Comparison of ENCODE assay signal across 34 cellular contexts in the genomic region with DNA sequence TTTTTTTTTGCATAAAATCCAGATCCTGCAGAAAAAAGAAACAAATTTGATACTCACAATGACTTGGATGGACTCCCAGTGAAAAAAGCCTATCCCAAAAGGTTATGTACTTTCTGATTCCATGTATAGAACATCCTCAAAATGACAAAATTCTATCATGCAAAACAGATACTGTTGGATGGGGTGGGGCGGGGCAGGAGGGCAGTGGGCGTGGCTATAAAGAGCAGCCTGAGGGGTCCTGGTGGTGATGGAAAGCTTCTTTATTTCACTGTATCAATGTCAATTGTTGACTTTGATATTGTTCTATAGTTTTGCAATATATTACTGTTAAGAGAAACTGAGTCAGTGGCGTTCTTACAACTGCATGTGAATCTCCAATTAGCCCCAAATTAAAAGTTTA.
"Had no signal": no experiment of that assay in that cellular context is flagged by ENCODE, and none has a peak within 500 bp of the region (broad histone marks: within the 10 kb centered on the region; RNA-seq: fewer than 3 reads in every experiment).

No MANE protein-coding gene starts in this region.

- H3K36me3 ChIP-seq: ascending aorta, cardiac muscle cell, Peyer's patch had no signal

- H3K27ac ChIP-seq: ascending aorta, cardiac muscle cell, Peyer's patch, VCaP had no signal

- ATAC-seq: activated CD8-positive, alpha-beta memory T cell treated with anti-CD3 and anti-CD28 coated beads, Interleukin-2, amount 10 ng/mL, durations not matched to agents 7 days and 5 days; K562; PC-3; SK-N-SH treated with all-trans-retinoic acid at 6 μM for 48 hours had no signal

- H3K4me1 Mint-ChIP-seq: activated CD4-positive, alpha-beta memory T cell treated with anti-CD3 and anti-CD28 coated beads, Interleukin-2, amount 10 ng/mL, durations not matched to agents 7 days and 5 days; activated CD8-positive, alpha-beta memory T cell treated with anti-CD3 and anti-CD28 coated beads, Interleukin-2, amount 10 ng/mL, durations not matched to agents 7 days and 5 days; activated naive CD4-positive, alpha-beta T cell treated with anti-CD3 and anti-CD28 coated beads, Interleukin-2, amount 10 ng/mL, durations not matched to agents 7 days and 5 days; central memory CD8-positive, alpha-beta T cell had no signal

- H3K9me3 Mint-ChIP-seq: activated CD4-positive, alpha-beta memory T cell treated with anti-CD3 and anti-CD28 coated beads, Interleukin-2, amount 10 ng/mL, durations not matched to agents 7 days and 5 days; activated naive CD4-positive, alpha-beta T cell treated with anti-CD3 and anti-CD28 coated beads, Interleukin-2, amount 10 ng/mL, durations not matched to agents 7 days and 5 days had no signal

- H3K9me3 ChIP-seq: ascending aorta, Peyer's patch had no signal

- DNase-seq: activated CD4-positive, alpha-beta memory T cell treated with anti-CD3 and anti-CD28 coated beads, Interleukin-2, amount 10 ng/mL, durations not matched to agents 7 days and 5 days; activated CD4-positive, alpha-beta T cell treated with anti-CD3 and anti-CD28 coated beads for 1 hour; activated CD4-positive, alpha-beta T cell treated with anti-CD3 and anti-CD28 coated beads for 48 hours; activated CD4-positive, CD25-positive, alpha-beta regulatory T cell; activated CD8-positive, alpha-beta memory T cell treated with anti-CD3 and anti-CD28 coated beads for 24 hours; activated CD8-positive, alpha-beta memory T cell treated with anti-CD3 and anti-CD28 coated beads, Interleukin-2, amount 10 ng/mL, durations not matched to agents 7 days and 5 days; activated CD8-positive, alpha-beta memory T cell treated with anti-CD3 and anti-CD28 coated beads, Interleukin-2, amount 50 U/mL, for 48 hours; activated effector memory CD4-positive, alpha-beta T cell treated with Interleukin-2 at 50 U/mL for 16 hours; activated naive CD4-positive, alpha-beta T cell treated with anti-CD3 and anti-CD28 coated beads, Interleukin-2, amount 10 ng/mL, durations not matched to agents 7 days and 5 days; activated T-cell treated with anti-CD3 and anti-CD28 coated beads, Interleukin-2, amount 50 U/mL, for 48 hours; amniotic stem cell; NCI-H1048; NCI-H1436 treated with DMSO at 0.1 percent for 48 hours; NCI-H187; NCI-H2029 treated with DMSO at 0.1 percent for 48 hours; NCI-H2107; NCI-H2171; NCI-H510A; NCI-H774; PC-3; Peyer's patch; RPMI8226; SIG-M5; SW 1271; T-helper 1 cell; T-helper 2 cell; T-helper 9 cell had no signal

- H3K4me3 Mint-ChIP-seq: activated CD4-positive, alpha-beta memory T cell treated with anti-CD3 and anti-CD28 coated beads, Interleukin-2, amount 10 ng/mL, durations not matched to agents 7 days and 5 days; activated CD8-positive, alpha-beta memory T cell treated with anti-CD3 and anti-CD28 coated beads, Interleukin-2, amount 10 ng/mL, durations not matched to agents 7 days and 5 days; activated naive CD4-positive, alpha-beta T cell treated with anti-CD3 and anti-CD28 coated beads, Interleukin-2, amount 10 ng/mL, durations not matched to agents 7 days and 5 days; activated naive CD8-positive, alpha-beta T cell; central memory CD8-positive, alpha-beta T cell had no signal

- H3K36me3 Mint-ChIP-seq: activated CD8-positive, alpha-beta memory T cell treated with anti-CD3 and anti-CD28 coated beads, Interleukin-2, amount 10 ng/mL, durations not matched to agents 7 days and 5 days; activated naive CD4-positive, alpha-beta T cell treated with anti-CD3 and anti-CD28 coated beads, Interleukin-2, amount 10 ng/mL, durations not matched to agents 7 days and 5 days had no signal

- H3K4me3 ChIP-seq: ascending aorta, cardiac muscle cell, K562, Peyer's patch had no signal

- H3K27me3 Mint-ChIP-seq: activated naive CD8-positive, alpha-beta T cell; central memory CD8-positive, alpha-beta T cell had no signal

- H3K27me3 ChIP-seq: ascending aorta, cardiac muscle cell, Peyer's patch had no signal

- H3K27ac Mint-ChIP-seq: activated CD4-positive, alpha-beta memory T cell treated with anti-CD3 and anti-CD28 coated beads, Interleukin-2, amount 10 ng/mL, durations not matched to agents 7 days and 5 days; activated CD8-positive, alpha-beta memory T cell treated with anti-CD3 and anti-CD28 coated beads, Interleukin-2, amount 10 ng/mL, durations not matched to agents 7 days and 5 days; activated naive CD4-positive, alpha-beta T cell treated with anti-CD3 and anti-CD28 coated beads, Interleukin-2, amount 10 ng/mL, durations not matched to agents 7 days and 5 days; activated naive CD8-positive, alpha-beta T cell had no signal
